ENCODE assay signal across 8 cellular contexts in the genomic region with DNA sequence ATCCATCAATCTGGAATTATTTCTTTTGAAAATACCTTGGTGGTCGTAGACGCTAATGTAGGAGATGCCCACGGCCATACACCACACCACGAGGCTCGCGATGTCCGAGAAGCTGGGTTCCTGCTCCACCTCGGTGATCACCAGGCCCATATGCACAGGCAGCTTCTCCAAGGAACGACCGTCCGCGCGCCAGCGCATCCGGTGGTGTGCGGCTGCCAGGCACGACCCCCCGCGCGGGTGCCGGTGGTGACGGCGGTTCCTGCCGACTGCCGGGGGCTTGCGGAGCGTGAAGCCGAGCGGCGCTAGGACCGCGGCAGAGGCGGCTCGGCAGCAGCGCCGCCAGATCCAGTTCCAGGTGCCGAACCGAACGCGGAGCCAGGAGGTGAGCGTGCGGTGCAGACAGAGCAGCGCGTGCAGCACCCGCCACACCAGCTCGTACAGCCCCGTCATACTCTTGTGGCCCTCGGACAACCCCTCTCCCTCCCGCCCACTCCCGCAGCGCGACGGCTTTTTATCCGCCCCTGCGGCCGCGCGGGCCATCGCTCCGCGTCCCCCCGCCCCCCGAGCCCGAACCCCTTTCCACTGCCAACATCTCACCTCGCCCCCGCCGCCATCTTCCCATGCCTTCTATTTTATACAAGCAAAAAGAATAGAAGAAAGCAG. TPM values are rescaled to one million over a fixed set of nuclear protein-coding genes. Genes with fewer than 3 reads are reported as not detected.
DNase-seq lines count a peak whose midpoint lies in the region; ATAC-seq and TF ChIP-seq lines count a peak whose summit lies in the region.
"Not testable (repeated sequence)": the region's sequence is repeated elsewhere in the genome, so short reads cannot be mapped to it uniquely, and the experiment has no call there.

No MANE protein-coding gene starts in this region.

- H3K27ac ChIP-seq in C4-2B = peak overlapping the region; percentile 48
- H3K27ac ChIP-seq in HL-60 (replicated peaks) = not testable (repeated sequence)

- H3K4me3 Mint-ChIP-seq in T-cell = peak overlapping the region; percentile 69 to 82 (median 81)
- H3K4me3 Mint-ChIP-seq in mesothelial cell of epicardium = peak overlapping the region; percentile 82

- POLR2A ChIA-PET in T-cell (lab: Charles Lee) = interaction anchor here (0.6 to 0.7 kb wide), 3 partner anchors 68 to 1061 kb away, joined by 5 to 7 read pairs (median 6); no protein-coding TSS in a partner anchor

- not testable (repeated sequence) for H3K36me3 ChIP-seq in adipocyte (ENCODE audit: control insufficient read depth, insufficient read depth, low read length, severe bottlenecking)

- CTCF ChIA-PET in T-cell (lab: Charles Lee) = not testable (repeated sequence)

- H3K9me3 Mint-ChIP-seq in T-cell = not testable (repeated sequence)
- H3K9me3 Mint-ChIP-seq in mesothelial cell of epicardium = peaks cover 14% of the 10 kb centered on the region

- not testable (repeated sequence) for TF ChIP-seq CTCF in C4-2B (conservative IDR thresholded peaks at IDR 0.05); HL-60 (IDR thresholded peaks at IDR 0.05; ENCODE audit: insufficient read depth, low read length); fibroblast of pulmonary artery (IDR thresholded peaks at IDR 0.05; ENCODE audit: low read length, missing control alignments); mesothelial cell of epicardium (IDR thresholded peaks at IDR 0.05; ENCODE audit: unreplicated experiment)

- not testable (repeated sequence) for H3K4me1 ChIP-seq in adipocyte (ENCODE audit: control insufficient read depth, insufficient read depth, low read length)

- H3K9ac ChIP-seq in adipocyte (ENCODE audit: low read length) = not testable (repeated sequence)

- H3K4me3 ChIP-seq in HL-60 (replicated peaks; ENCODE audit: insufficient read depth, low read length) = peak overlapping the region; percentile 18
- H3K4me3 ChIP-seq in adipocyte (ENCODE audit: low read length) = peak overlapping the region; percentile 62
- peak overlapping the region; percentile 41 for H3K4me3 ChIP-seq in fibroblast of pulmonary artery (replicated peaks; ENCODE audit: low read depth, low read length)

- H3K9me3 ChIP-seq in adipocyte (ENCODE audit: control insufficient read depth, low read length) = not testable (repeated sequence)

- not testable (repeated sequence) for H3K27me3 ChIP-seq in HL-60 (ENCODE audit: insufficient read depth, poor library complexity, severe bottlenecking); adipocyte (replicated peaks; ENCODE audit: control insufficient read depth, insufficient read depth, low read length)

- H3K27me3 Mint-ChIP-seq in T-cell = peaks cover 3 to 18% of the 10 kb centered on the region in 2 donors
- H3K27me3 Mint-ChIP-seq in mesothelial cell of epicardium (ENCODE audit: low read depth) = not testable (repeated sequence)

- peak; percentile 59 for ATAC-seq in GM21526 (IDR thresholded peaks at IDR 0.05; ENCODE audit: low FRiP score, unreplicated experiment)
- ATAC-seq in T-cell (replicated peaks in 1 of 4) = peak; percentile 75 to 91 (median 80)

- H3K27ac Mint-ChIP-seq in T-cell (peak overlapping the region in 1 of 2 donors; percentile 9), mesothelial cell of epicardium (peak overlapping the region; percentile 21)

- H3K36me3 Mint-ChIP-seq in T-cell, mesothelial cell of epicardium: not testable (repeated sequence)

- DNase-seq in HL-60 (ENCODE audit: low read depth in 1 of 2, low spot score in 1 of 2); adipocyte (ENCODE audit: low read depth); fibroblast of pulmonary artery (ENCODE audit: low read depth); mesothelial cell of epicardium (ENCODE audit: low spot score in 2 of 2, unreplicated experiment in 2 of 2): not testable (repeated sequence)
- DNase-seq in T-cell = peak in 5 of 34 experiments; percentile 2 to 9 (median 3)
- DNase-seq in stimulated activated CD4-positive, alpha-beta T cell treated with anti-CD3 and anti-CD28 coated beads, Interleukin-4, amount 100 ng/mL, for 4 hours = peak; percentile 9 to 13

- H3K4me1 Mint-ChIP-seq in T-cell = peaks cover 8 to 21% (median 12%) of the 10 kb centered on the region in 3 donors
- H3K4me1 Mint-ChIP-seq in mesothelial cell of epicardium = not testable (repeated sequence)

RNA-seq across cellular contexts. Expression of a gene that starts 30.1 kb away (rescaled TPM):
- total RNA-seq in T-cell = 10 to 100 TPM in 3 of 5 donors, 1 to 10 TPM in 2; 8.4 to 20.4 (median 14.7) TPM
- total RNA-seq in mesothelial cell of epicardium = 6.4 to 7.0 TPM (median 6.6 TPM) in 3 replicates

RNA-seq across cellular contexts. Expression of a gene that starts 47.8 kb away (rescaled TPM):
- total RNA-seq in T-cell (100 to 1,000 TPM; 113 to 138 (median 122) TPM), mesothelial cell of epicardium (64.5 to 70.3 TPM (median 68.5 TPM) in 3 replicates)
